ENCODE assay signal across 25 cellular contexts in genomic region chr3:135069406-135069805, GRCh38.
"Had no signal": no experiment of that assay in that cellular context is flagged by ENCODE, and none has a peak within 500 bp of the region (broad histone marks: within the 10 kb centered on the region; RNA-seq: fewer than 3 reads in every experiment).

No MANE protein-coding gene starts in this region.

- ATAC-seq: stimulated activated effector memory CD8-positive, alpha-beta T cell treated with anti-CD3 and anti-CD28 coated beads, Interleukin-12 subunit alpha, Interleukin-12 subunit beta, amount 100 ng/mL, for 72 hours; stimulated activated memory B cell treated with anti-CD40 and anti-IgM and Interleukin-4, amounts not matched to agents 10 μg/mL and 1 μg/mL and 100 μg/mL, for 72 hours; stimulated activated naive B cell treated with anti-CD40 and anti-IgM and Interleukin-4, amounts not matched to agents 10 μg/mL and 1 μg/mL and 100 μg/mL, for 72 hours; stimulated activated naive CD8-positive, alpha-beta T cell treated with anti-CD3 and anti-CD28 coated beads, Interleukin-15, amount 100 ng/mL, for 72 hours; stimulated activated naive CD8-positive, alpha-beta T cell treated with anti-CD3 and anti-CD28 coated beads, Interleukin-15, Interleukin-2, amounts not matched to agents 100 U/mL and 50 U/mL, for 24 hours; upper lobe of right lung had no signal

- DNase-seq: stimulated activated CD4-positive, alpha-beta T cell treated with anti-CD3 and anti-CD28 coated beads, Interleukin-2, amount 100 ng/mL, for 48 hours; stimulated activated CD4-positive, alpha-beta T cell treated with anti-CD3 and anti-CD28 coated beads, Interleukin-4, amount 100 ng/mL, for 1 hour; stimulated activated CD4-positive, alpha-beta T cell treated with anti-CD3 and anti-CD28 coated beads, Interleukin-4, amount 100 ng/mL, for 24 hours; stimulated activated CD4-positive, alpha-beta T cell treated with anti-CD3 and anti-CD28 coated beads, Interleukin-4, amount 100 ng/mL, for 4 hours; stimulated activated CD8-positive, alpha-beta memory T cell treated with anti-CD3 and anti-CD28 coated beads, Interleukin-4, amount 100 ng/mL, for 48 hours; stimulated activated naive B cell treated with anti-CD40 and anti-IgM and Interleukin-4, amounts not matched to agents 10 μg/mL and 1 μg/mL and 100 μg/mL, for 72 hours; stimulated activated naive CD4-positive, alpha-beta T cell; stimulated activated naive CD4-positive, alpha-beta T cell treated with Interleukin-2 at 50 U/mL for 16 hours; stimulated activated naive CD8-positive, alpha-beta T cell treated with anti-CD3 and anti-CD28 coated beads, Interleukin-15, amount 100 ng/mL, for 72 hours; stimulated activated naive CD8-positive, alpha-beta T cell treated with anti-CD3 and anti-CD28 coated beads, Interleukin-15, Interleukin-2, amounts not matched to agents 100 U/mL and 50 U/mL, for 24 hours; stomach; substantia nigra; testis; thyroid gland; tibial artery; transverse colon; upper lobe of left lung; upper lobe of right lung; uterus had no signal

- H3K27me3 ChIP-seq: stomach, suprapubic skin, testis, thyroid gland, tibial artery, tibial nerve, transverse colon, upper lobe of left lung, upper lobe of right lung, uterus, vagina had no signal

- H3K36me3 ChIP-seq: stomach, suprapubic skin, thoracic aorta, thyroid gland, tibial artery, tibial nerve, transverse colon, upper lobe of left lung, upper lobe of right lung, uterus, vagina had no signal

- H3K4me1 ChIP-seq: stomach, suprapubic skin, testis, thyroid gland, tibial artery, tibial nerve, transverse colon, upper lobe of left lung, upper lobe of right lung, uterus, vagina had no signal

- H3K4me3 ChIP-seq: stomach, suprapubic skin, testis, thoracic aorta, thyroid gland, tibial artery, tibial nerve, transverse colon, upper lobe of left lung, upper lobe of right lung, uterus, vagina had no signal

- H3K9me3 ChIP-seq: suprapubic skin, testis, thyroid gland, tibial artery, transverse colon, upper lobe of right lung, uterus, vagina had no signal

- H3K27ac ChIP-seq: stomach, suprapubic skin, testis, thoracic aorta, thyroid gland, tibial artery, tibial nerve, transverse colon, upper lobe of left lung, upper lobe of right lung, uterus, vagina had no signal
